ENCODE assay signal across 13 cellular contexts in genomic region chr21:16169102-16169511, GRCh38.
DNase-seq lines count a peak whose midpoint lies in the region; TF ChIP-seq lines count a peak whose summit lies in the region.
"Had no signal": no experiment of that assay in that cellular context is flagged by ENCODE, and none has a peak within 500 bp of the region (broad histone marks: within the 10 kb centered on the region; RNA-seq: fewer than 3 reads in every experiment).

No MANE protein-coding gene starts in this region.

- no peak overlapping the region for H3K4me3 ChIP-seq in AG10803 (ENCODE audit: low read length)
- H3K4me3 ChIP-seq in fibroblast of pulmonary artery (replicated peaks; ENCODE audit: low read depth, low read length), result no peak overlapping the region
- no peak overlapping the region for H3K4me3 ChIP-seq in MG63
- H3K4me3 ChIP-seq: ascending aorta had no signal

- TF ChIP-seq CTCF in AG10803 (conservative IDR thresholded peaks at IDR 0.05; ENCODE audit: low read length) (no peak), fibroblast of pulmonary artery (IDR thresholded peaks at IDR 0.05; ENCODE audit: low read length, missing control alignments) (no peak)

- peak; percentile 64 for DNase-seq in AG10803 (ENCODE audit: low read depth)
- DNase-seq in SIG-M5 treated with dmso at 0.1 percent for 504 hours (lab: John Stamatoyannopoulos, UW; ENCODE audit: unreplicated experiment), result peak; percentile 56
- DNase-seq in fibroblast of pulmonary artery (ENCODE audit: low read depth), result peak; percentile 9
- peak; percentile 84 for DNase-seq in renal cortical epithelial cell (ENCODE audit: low read depth)
- no peak for DNase-seq in NCI-H1417 treated with DMSO at 0.1 percent for 48 hours (lab: John Stamatoyannopoulos, UW)
- DNase-seq in stimulated activated naive CD4-positive, alpha-beta T cell treated with Interleukin-2 at 50 U/mL for 16 hours (lab: John Stamatoyannopoulos, UW), result no peak
- no peak for DNase-seq in GF-D8 (lab: John Stamatoyannopoulos, UW)
- no peak for DNase-seq in MG63
- DNase-seq: effector memory CD8-positive, alpha-beta T cell; NCI-H69; stimulated activated CD8-positive, alpha-beta memory T cell treated with anti-CD3 and anti-CD28 coated beads, Interleukin-4, amount 100 ng/mL, for 48 hours; T-helper 2 cell had no signal

- no peaks in the 10 kb centered on the region; the same call in 1 of the 2 replicates for H3K36me3 ChIP-seq in MG63
- H3K36me3 ChIP-seq: ascending aorta had no signal

- H3K27me3 ChIP-seq in MG63, result no peaks in the 10 kb centered on the region
- H3K27me3 ChIP-seq: ascending aorta had no signal

- no peaks in the 10 kb centered on the region for H3K9me3 ChIP-seq in MG63
- H3K9me3 ChIP-seq: ascending aorta had no signal

Comparison
In these comparisons a context has a peak if more than half of its experiments do, and no peak if none do; other contexts are left out.
1. DNase-seq: peak in AG10803 (single experiment), SIG-M5 treated with dmso at 0.1 percent for 504 hours (single experiment), fibroblast of pulmonary artery (single experiment) and renal cortical epithelial cell (single experiment); none in NCI-H1417 treated with DMSO at 0.1 percent for 48 hours (single experiment), stimulated activated naive CD4-positive, alpha-beta T cell treated with Interleukin-2 at 50 U/mL for 16 hours (single experiment), GF-D8 (single experiment) and MG63 (single experiment).